In the genomic region with DNA sequence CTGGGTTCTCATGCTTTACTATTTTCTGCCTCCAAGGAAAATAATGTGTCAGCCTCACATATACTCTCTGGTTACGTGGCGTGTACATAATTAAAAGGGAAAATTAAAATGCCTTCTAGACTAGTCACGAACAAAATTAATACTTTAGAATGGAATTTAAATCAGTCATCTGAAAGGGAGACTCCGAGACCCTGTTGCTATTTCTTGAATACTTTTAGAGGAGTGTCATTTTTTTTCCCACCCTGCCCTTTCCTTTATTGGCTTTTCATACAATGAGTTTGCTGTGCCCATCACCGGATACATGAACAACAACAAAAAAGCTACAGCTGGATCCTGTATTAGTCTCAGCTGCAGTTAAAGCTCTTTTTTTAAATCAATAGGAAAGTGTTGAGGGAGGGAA, we compare ENCODE assay signal across 14 cellular contexts. TPM values are rescaled to one million over a fixed set of nuclear protein-coding genes. Genes with fewer than 3 reads are reported as not detected.
DNase-seq lines count a peak whose midpoint lies in the region; ATAC-seq and TF ChIP-seq lines count a peak whose summit lies in the region.
"Had no signal": no experiment of that assay in that cellular context is flagged by ENCODE, and none has a peak within 500 bp of the region (broad histone marks: within the 10 kb centered on the region; RNA-seq: fewer than 3 reads in every experiment).

No MANE protein-coding gene starts in this region.

- H3K36me3 Mint-ChIP-seq in neural crest cell (ENCODE audit: low read depth) = peaks cover 2% of the 10 kb centered on the region
- H3K36me3 Mint-ChIP-seq: natural killer cell had no signal

- H3K27ac ChIP-seq in aorta (ENCODE audit: low read depth in 1 of 2, low read length in 2 of 2) = no peak overlapping the region

- H3K4me3 Mint-ChIP-seq in neural crest cell = peak overlapping the region; percentile 5
- H3K4me3 Mint-ChIP-seq: activated B cell treated with CpG ODN at 0.5 μM for 24 hours, immature natural killer cell, natural killer cell had no signal

- no peaks in the 10 kb centered on the region for H3K9me3 ChIP-seq in MG63
- H3K9me3 ChIP-seq in aorta (ENCODE audit: control insufficient read depth, low read length) = no peaks in the 10 kb centered on the region

- H3K27ac Mint-ChIP-seq in neural crest cell (ENCODE audit: unreplicated experiment) = no peak overlapping the region
- H3K27ac Mint-ChIP-seq: activated B cell treated with CpG ODN at 0.5 μM for 24 hours, natural killer cell had no signal

- no peak for ATAC-seq in aorta (ENCODE audit: low FRiP score)
- ATAC-seq: natural killer cell had no signal

- peak; percentile 92 for DNase-seq in AG10803 (ENCODE audit: low read depth)
- no peak for DNase-seq in MG63
- DNase-seq in dermis blood vessel endothelial cell = peak; percentile 88
- DNase-seq in neural crest cell (ENCODE audit: low read depth, low spot score) = no peak
- DNase-seq in inferior parietal cortex (ENCODE audit: extremely low spot score) = no peak
- DNase-seq in GDM1 (lab: John Stamatoyannopoulos, UW) = no peak
- no peak for DNase-seq in aorta
- DNase-seq in COLO829 (ENCODE audit: low spot score) = no peak
- DNase-seq: activated B cell treated with CpG ODN at 0.5 μM for 24 hours, anterior cingulate cortex, immature natural killer cell, natural killer cell, NCI-H1092, SHP77 treated with DMSO at 0.1 percent for 48 hours had no signal

- H3K27me3 Mint-ChIP-seq in neural crest cell (ENCODE audit: low read depth) = no peaks in the 10 kb centered on the region

- peaks cover 8% of the 10 kb centered on the region in 2 donors for H3K4me1 ChIP-seq in aorta (ENCODE audit: control insufficient read depth in 1 of 2, insufficient read depth in 2 of 2, low read length in 2 of 2)

- TF ChIP-seq CTCF in AG10803 (conservative IDR thresholded peaks at IDR 0.05; ENCODE audit: low read length) (no peak), neural crest cell (conservative IDR thresholded peaks at IDR 0.05) (no peak)

- H3K4me3 ChIP-seq in AG10803 (ENCODE audit: low read length) (no peak overlapping the region), MG63 (peak overlapping the region; percentile 4), aorta (ENCODE audit: low read length in 2 of 2) (peak overlapping the region in 1 of 2 donors; percentile 18)

- H3K9me3 Mint-ChIP-seq in neural crest cell = no peaks in the 10 kb centered on the region
- H3K9me3 Mint-ChIP-seq: activated B cell treated with CpG ODN at 0.5 μM for 24 hours, immature natural killer cell, natural killer cell had no signal

- H3K36me3 ChIP-seq in MG63 (no peaks in the 10 kb centered on the region), aorta (ENCODE audit: control insufficient read depth in 1 of 2, insufficient read depth in 2 of 2, low read length in 1 of 2) (no peaks in the 10 kb centered on the region)

- WGBS in aorta, 2 donors = 5 to 9% methylated on average over 5 of the region's 5 CpGs

- intact Hi-C loops in aorta (cut with DNase I) = loop anchor here in 1 of 2 donors (10.0 kb wide), 1 partner anchor 62 kb away; no protein-coding TSS in a partner anchor

- H3K27me3 ChIP-seq in MG63 = no peaks in the 10 kb centered on the region
- no peaks in the 10 kb centered on the region for H3K27me3 ChIP-seq in aorta (ENCODE audit: control insufficient read depth in 1 of 2, insufficient read depth in 2 of 2, low read length in 1 of 2)

- H3K4me1 Mint-ChIP-seq in neural crest cell = peaks cover 66% of the 10 kb centered on the region

RNA-seq across cellular contexts. Expression of a gene that starts 20.1 kb away (rescaled TPM):
- 35.3 and 40.5 TPM in 2 replicates for total RNA-seq in MG63 (2014; rRNA removed; shearing (Covaris generic); ENCODE audit: low replicate concordance)
- total RNA-seq in dermis blood vessel endothelial cell (18.0 and 20.1 TPM in 2 replicates), neural crest cell (24.1 and 28.7 TPM in 2 replicates), aorta (10 to 100 TPM; 60.5 to 63.7 TPM)
- 10 to 100 TPM; 20.2 to 37.6 TPM for polyA plus RNA-seq in aorta

Comparison
In these comparisons a context has a peak if more than half of its experiments do, and no peak if none do; other contexts are left out.
1. DNase-seq: peak in AG10803 (single experiment) and dermis blood vessel endothelial cell (single experiment); none in MG63 (single experiment), neural crest cell (single experiment), inferior parietal cortex (single experiment), GDM1 (single experiment), aorta (0 of 2) and COLO829 (single experiment).